Comparison of ENCODE assay signal across 14 cellular contexts in the genomic region with DNA sequence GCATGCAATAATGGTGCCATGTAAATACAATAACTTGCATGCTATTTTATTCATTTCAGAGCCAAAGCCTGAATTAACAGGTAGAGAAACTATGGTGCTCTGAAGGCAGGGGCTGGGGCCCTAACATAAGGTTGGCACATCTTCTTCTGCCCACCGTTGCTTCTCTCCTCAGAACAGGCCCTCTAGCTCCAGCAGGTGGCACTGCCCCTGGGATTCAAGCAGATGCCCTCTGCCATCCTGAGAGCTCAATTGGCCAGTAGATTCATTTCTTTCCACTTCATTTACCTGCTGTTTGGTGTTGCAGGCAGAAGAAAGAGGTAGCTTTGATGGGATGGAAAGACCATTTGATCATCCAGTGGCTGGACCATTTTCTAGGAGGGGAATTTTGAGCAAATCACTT.
DNase-seq lines count a peak whose midpoint lies in the region; FAIRE-seq and TF ChIP-seq lines count a peak whose summit lies in the region.
"Had no signal": no experiment of that assay in that cellular context is flagged by ENCODE, and none has a peak within 500 bp of the region (broad histone marks: within the 10 kb centered on the region; RNA-seq: fewer than 3 reads in every experiment).

No MANE protein-coding gene starts in this region.

- peaks cover 11% of the 10 kb centered on the region for H3K4me1 Mint-ChIP-seq in endodermal cell

- H3K27ac Mint-ChIP-seq in endodermal cell = no peak overlapping the region
- H3K27ac Mint-ChIP-seq: activated T-helper 17 cell treated with anti-CD3 and anti-CD28 coated beads, Interleukin-2, amount 50 U/mL, for 72 hours had no signal

- peak; percentile 39 for TF ChIP-seq CTCF in AG09309 (IDR thresholded peaks at IDR 0.05; ENCODE audit: control insufficient read depth, insufficient read depth, low read depth, low read length, missing control alignments)
- peak; percentile 41 for TF ChIP-seq CTCF in DOHH2 (IDR thresholded peaks at IDR 0.05; ENCODE audit: low read depth, low read length, poor library complexity, severe bottlenecking)
- TF ChIP-seq CTCF in endodermal cell (conservative IDR thresholded peaks at IDR 0.05) = peak; percentile 41
- no peak for TF ChIP-seq CTCF in kidney (IDR thresholded peaks at IDR 0.05; ENCODE audit: borderline replicate concordance, extremely low read depth, insufficient read depth)

- H3K27me3 ChIP-seq in DOHH2 (ENCODE audit: control insufficient read depth, low read length) (0 out of 2 replicates have a peak, but pooled peaks cover 2% of the 10 kb centered on the region), endodermal cell (ENCODE audit: control insufficient read depth, insufficient read depth, low read length, poor library complexity, severe bottlenecking) (peaks cover 4% of the 10 kb centered on the region)

- no peak overlapping the region for H3K4me3 Mint-ChIP-seq in endodermal cell
- H3K4me3 Mint-ChIP-seq: activated T-helper 17 cell treated with anti-CD3 and anti-CD28 coated beads, Interleukin-2, amount 50 U/mL, for 72 hours; neural crest cell had no signal

- H3K9me3 Mint-ChIP-seq in endodermal cell = no peaks in the 10 kb centered on the region
- H3K9me3 Mint-ChIP-seq: activated T-helper 17 cell treated with anti-CD3 and anti-CD28 coated beads, Interleukin-2, amount 50 U/mL, for 72 hours; neural crest cell had no signal

- no peaks in the 10 kb centered on the region for H3K79me2 ChIP-seq in DOHH2 (ENCODE audit: control insufficient read depth, low read length)

- H3K27ac ChIP-seq in DOHH2 (ENCODE audit: low read depth, low read length) (no peak overlapping the region), endodermal cell (ENCODE audit: low read depth, low read length) (no peak overlapping the region), kidney (ENCODE audit: low read depth in 2 of 2, low read length in 2 of 2) (no peak overlapping the region)

- no peak for FAIRE-seq in kidney (lab: Jason Lieb, UNC)
- FAIRE-seq: frontal cortex, RCC 7860 had no signal

- H3K27me3 Mint-ChIP-seq in endodermal cell (ENCODE audit: insufficient read depth) = peaks cover 12% of the 10 kb centered on the region

- no peaks in the 10 kb centered on the region for H3F3A ChIP-seq in DOHH2 (ENCODE audit: control insufficient read depth, insufficient read depth)

- DNase-seq in AG09309 (ENCODE audit: low read depth) = no peak
- peak; percentile 70 for DNase-seq in NCI-H69 (lab: John Stamatoyannopoulos, UW)
- no peak for DNase-seq in endodermal cell
- no peak for DNase-seq in NCI-H446 treated with DMSO at 0.1 percent for 48 hours (lab: John Stamatoyannopoulos, UW)
- no peak for DNase-seq in kidney
- DNase-seq in GM19238 (ENCODE audit: insufficient read length, low spot score) = no peak
- no peak for DNase-seq in activated T-cell treated with anti-CD3 and anti-CD28 coated beads for 4 hours
- DNase-seq: cerebellar nuclear complex, NCI-H1436 had no signal

- no peaks in the 10 kb centered on the region for H3K36me3 ChIP-seq in DOHH2 (ENCODE audit: control insufficient read depth, low read length)
- H3K36me3 ChIP-seq in endodermal cell (ENCODE audit: control insufficient read depth, insufficient read depth, low read length) = no peaks in the 10 kb centered on the region
- H3K36me3 ChIP-seq in kidney (ENCODE audit: control insufficient read depth in 1 of 2, insufficient read depth in 2 of 2, low read length in 2 of 2) = no peaks in the 10 kb centered on the region

- H3K4me3 ChIP-seq in AG09309 (ENCODE audit: control insufficient read depth, low read depth, low read length) (no peak overlapping the region), DOHH2 (ENCODE audit: low read length) (no peak overlapping the region), endodermal cell (ENCODE audit: low read length) (no peak overlapping the region), kidney (ENCODE audit: low read length in 2 of 2) (no peak overlapping the region)

- H3K4me1 ChIP-seq in DOHH2 (ENCODE audit: control insufficient read depth, low read length) = no peaks in the 10 kb centered on the region
- no peaks in the 10 kb centered on the region for H3K4me1 ChIP-seq in endodermal cell (ENCODE audit: control insufficient read depth, insufficient read depth, low read length)
- H3K4me1 ChIP-seq in kidney (ENCODE audit: control insufficient read depth in 1 of 2, insufficient read depth in 1 of 2, low read depth in 1 of 2, low read length in 2 of 2) = no peaks in the 10 kb centered on the region

- intact Hi-C loops in kidney (cut with DNase I) = no loop called here

- WGBS in endodermal cell (ENCODE audit: insufficient coverage in 1 of 2, insufficient read length in 1 of 2), 2 experiments = 83 to 93% methylated on average over 1 of the region's 1 CpG

- H3K36me3 Mint-ChIP-seq in endodermal cell (ENCODE audit: low read depth) = no peaks in the 10 kb centered on the region

- no peaks in the 10 kb centered on the region for H4K20me1 ChIP-seq in DOHH2 (ENCODE audit: control insufficient read depth, insufficient read depth, low read depth, low read length)

- H3K4me2 ChIP-seq in DOHH2 (ENCODE audit: low read length) = no peak overlapping the region

- H3K9me3 ChIP-seq in DOHH2 (ENCODE audit: control insufficient read depth, insufficient read depth, low read length) (no peaks in the 10 kb centered on the region), endodermal cell (ENCODE audit: control insufficient read depth, low read length) (no peaks in the 10 kb centered on the region), kidney (ENCODE audit: control insufficient read depth in 1 of 2, low read length in 2 of 2) (no peaks in the 10 kb centered on the region)

- H3K9ac ChIP-seq in endodermal cell (ENCODE audit: extremely low read depth, low read length, poor library complexity, severe bottlenecking) (no peak overlapping the region), kidney (ENCODE audit: low read length in 2 of 2) (no peak overlapping the region)

- no peaks in the 10 kb centered on the region for H3K9me2 ChIP-seq in DOHH2 (replicated peaks; ENCODE audit: control insufficient read depth, low read length)
